In the genomic region with DNA sequence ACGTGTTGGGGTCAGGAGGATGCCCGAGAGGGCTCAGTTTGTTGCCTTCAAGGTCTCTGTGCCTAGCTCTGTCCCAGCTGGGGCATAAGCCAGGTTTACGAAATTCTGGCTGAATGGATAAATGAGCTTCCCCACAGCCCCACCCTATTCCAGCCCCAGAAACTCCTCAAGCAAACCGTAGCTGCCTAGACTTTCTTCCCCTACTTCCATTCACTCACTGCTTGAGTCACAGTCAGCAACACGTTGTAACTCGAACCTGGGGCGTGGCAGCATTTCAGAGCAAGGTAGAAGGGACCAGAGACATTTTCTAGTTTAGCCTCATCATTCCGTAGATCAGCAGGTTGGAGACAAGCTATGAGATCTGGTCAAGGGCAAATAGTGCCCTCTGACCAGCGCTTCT, we compare ENCODE assay signal across 22 cellular contexts. TPM values are rescaled to one million over a fixed set of nuclear protein-coding genes. Genes with fewer than 3 reads are reported as not detected.
A peak's percentile ranks its signal among the peaks of the same experiment; 100 is the strongest.
DNase-seq lines count a peak whose midpoint lies in the region; ATAC-seq and TF ChIP-seq lines count a peak whose summit lies in the region.
"Had no signal": no experiment of that assay in that cellular context is flagged by ENCODE, and none has a peak within 500 bp of the region (broad histone marks: within the 10 kb centered on the region; RNA-seq: fewer than 3 reads in every experiment).

No MANE protein-coding gene starts in this region.

- no peak overlapping the region for H3K27ac Mint-ChIP-seq in Calu3 (ENCODE audit: unreplicated experiment)
- H3K27ac Mint-ChIP-seq: activated naive CD8-positive, alpha-beta T cell treated with anti-CD3 and anti-CD28 coated beads for 36 hours; activated T-helper 2 cell treated with anti-CD3 and anti-CD28 coated beads, Interferon-gamma antibody, Interleukin-2, Interleukin-4, amounts not matched to agents 10 μg/mL and 5 μg/mL and 100 μg/mL, durations not matched to agents 14 hours and 24 hours and 36 hours; effector memory CD8-positive, alpha-beta T cell; nephron progenitor cell had no signal

- no peak overlapping the region for H3K27ac ChIP-seq in coronary artery
- H3K27ac ChIP-seq: C4-2B, left lung had no signal

- H3K27me3 Mint-ChIP-seq in Calu3 (ENCODE audit: unreplicated experiment): no peaks in the 10 kb centered on the region
- H3K27me3 Mint-ChIP-seq: activated naive CD8-positive, alpha-beta T cell treated with anti-CD3 and anti-CD28 coated beads for 36 hours; effector memory CD8-positive, alpha-beta T cell had no signal

- CTCF ChIA-PET in Calu3 (lab: Charles Lee): interaction anchor here (0.6 to 1.2 kb wide), 5 partner anchors 9 to 76 kb away, joined by 3 to 4 read pairs (median 3); no protein-coding TSS in a partner anchor

- no TSS peak for BruUV-seq in Calu3 (replicated peaks; lab: Mats Ljungman, UMichigan)

- ATAC-seq in GM21786 (IDR thresholded peaks at IDR 0.05; ENCODE audit: unreplicated experiment): no peak
- ATAC-seq: effector memory CD8-positive, alpha-beta T cell; left lung had no signal

- H3K4me1 Mint-ChIP-seq in Calu3 (ENCODE audit: low read depth, unreplicated experiment): peaks cover 20% of the 10 kb centered on the region
- H3K4me1 Mint-ChIP-seq: activated naive CD8-positive, alpha-beta T cell treated with anti-CD3 and anti-CD28 coated beads for 36 hours had no signal

- TF ChIP-seq POLR2A in lower leg skin (IDR thresholded peaks at IDR 0.05): no peak

- no peaks in the 10 kb centered on the region for H3K36me3 Mint-ChIP-seq in Calu3 (ENCODE audit: insufficient read depth, unreplicated experiment)

- H3K9me3 Mint-ChIP-seq in Calu3 (ENCODE audit: low read depth, unreplicated experiment): no peaks in the 10 kb centered on the region
- H3K9me3 Mint-ChIP-seq: activated naive CD8-positive, alpha-beta T cell treated with anti-CD3 and anti-CD28 coated beads for 36 hours; activated T-helper 2 cell treated with anti-CD3 and anti-CD28 coated beads, Interferon-gamma antibody, Interleukin-2, Interleukin-4, amounts not matched to agents 10 μg/mL and 5 μg/mL and 100 μg/mL, durations not matched to agents 14 hours and 24 hours and 36 hours; effector memory CD8-positive, alpha-beta T cell; nephron progenitor cell had no signal

- WGBS in lower leg skin, 2 donors: 40 to 44% methylated on average over 9 of the region's 9 CpGs

- intact Hi-C loops in Calu3 (cut with micrococcal nuclease; ENCODE audit: unreplicated experiment) (no loop called here), lower leg skin (cut with DNase I; ENCODE audit: low total_unique reads) (no loop called here)

- DNase-seq in Calu3 (peak; percentile 18), HPDE6-E6E7 (ENCODE audit: extremely low spot score) (peak; percentile 93), coronary artery (ENCODE audit: low spot score) (peak; percentile 68), lower leg skin (ENCODE audit: low spot score in 2 of 2) (peak; percentile 66 to 85), amygdala (lab: John Stamatoyannopoulos, UW) (no peak), RPMI8226 (no peak)
- DNase-seq: activated CD4-positive, alpha-beta T cell treated with anti-CD3 and anti-CD28 coated beads, Interleukin-2, amount 50 U/mL, for 48 hours; activated CD4-positive, CD25-positive, alpha-beta regulatory T cell; activated CD8-positive, alpha-beta memory T cell treated with anti-CD3 and anti-CD28 coated beads, Interleukin-2, amount 50 U/mL, for 48 hours; activated naive CD8-positive, alpha-beta T cell treated with anti-CD3 and anti-CD28 coated beads for 36 hours; DMS 273 treated with DMSO at 0.1 percent for 48 hours; effector memory CD8-positive, alpha-beta T cell; head of caudate nucleus; KG1; left lung; NCI-H1105; NCI-H524; nephron progenitor cell; T-helper 9 cell had no signal

- no peak overlapping the region for H3K4me3 ChIP-seq in coronary artery
- H3K4me3 ChIP-seq in lower leg skin (ENCODE audit: low read depth, poor library complexity, severe bottlenecking): no peak overlapping the region
- H3K4me3 ChIP-seq: left lung had no signal

- H3K4me3 Mint-ChIP-seq in Calu3 (ENCODE audit: low read depth, unreplicated experiment): no peak overlapping the region
- H3K4me3 Mint-ChIP-seq: activated naive CD8-positive, alpha-beta T cell treated with anti-CD3 and anti-CD28 coated beads for 36 hours; effector memory CD8-positive, alpha-beta T cell; nephron progenitor cell had no signal

- TF ChIP-seq CTCF in Calu3 (IDR thresholded peaks at IDR 0.05; ENCODE audit: unreplicated experiment) (no peak), coronary artery (IDR thresholded peaks at IDR 0.05) (no peak), lower leg skin (IDR thresholded peaks at IDR 0.05) (no peak)

RNA-seq across cellular contexts. Expression of gene NMNAT3, which starts 24.2 kb away (rescaled TPM):
- total RNA-seq in Calu3 (2022) (7.2 and 9.7 TPM in 2 replicates), lower leg skin (10 to 100 TPM; 33.6 to 41.9 (median 37.5) TPM)

Comparison
In these comparisons a context has a peak if more than half of its experiments do, and no peak if none do; other contexts are left out.
1. DNase-seq: peak in Calu3 (single experiment), HPDE6-E6E7 (single experiment), coronary artery (single experiment) and lower leg skin (2 of 2); none in amygdala (0 of 56) and RPMI8226 (single experiment).